21 cellular contexts compared by ENCODE assay signal in the genomic region with DNA sequence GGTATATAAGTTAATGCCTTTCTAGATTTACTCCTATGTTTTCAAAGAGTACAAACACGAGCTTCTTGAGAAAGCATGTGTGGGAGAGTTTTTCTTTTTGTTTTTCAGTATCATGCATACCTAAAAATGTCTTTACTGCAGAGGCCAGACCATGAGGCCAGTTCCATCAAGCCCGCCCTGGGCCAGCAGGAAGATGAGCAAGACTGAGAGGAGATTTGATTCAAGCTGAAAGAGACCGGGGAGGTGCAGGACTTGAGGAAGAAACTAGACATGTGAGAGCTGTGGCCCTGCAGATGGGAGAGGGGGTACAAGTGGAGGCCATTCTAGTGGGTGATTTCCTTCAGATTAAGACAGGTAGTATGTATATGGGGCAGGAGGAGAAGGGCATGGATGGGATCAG.
"Had no signal": no experiment of that assay in that cellular context is flagged by ENCODE, and none has a peak within 500 bp of the region (broad histone marks: within the 10 kb centered on the region; RNA-seq: fewer than 3 reads in every experiment).

No MANE protein-coding gene starts in this region.

- DNase-seq: activated naive CD4-positive, alpha-beta T cell treated with anti-CD3 and anti-CD28 coated beads for 36 hours; activated naive CD8-positive, alpha-beta T cell treated with anti-CD3 and anti-CD28 coated beads, Interleukin-2, amount 10 ng/mL, durations not matched to agents 7 days and 5 days; activated T-cell treated with anti-CD3 and anti-CD28 coated beads, Interleukin-2, amount 50 U/mL, for 1 hour; amniotic stem cell; cerebellar nuclear complex; endodermal cell; esophagus squamous epithelium; gastrocnemius medialis; head of caudate nucleus; hypothalamus; left cardiac atrium; midbrain; natural killer cell; retina; stimulated activated CD4-positive, alpha-beta T cell treated with anti-CD3 and anti-CD28 coated beads, Interleukin-2, amount 100 ng/mL, for 48 hours; stimulated activated CD8-positive, alpha-beta memory T cell treated with anti-CD3 and anti-CD28 coated beads, Interleukin-4, amount 100 ng/mL, for 48 hours; stimulated activated naive B cell treated with anti-CD40 and anti-IgM and Interleukin-4, amounts not matched to agents 10 μg/mL and 1 μg/mL and 100 μg/mL, for 72 hours had no signal

- ATAC-seq: gastrocnemius medialis; left cardiac atrium; natural killer cell; stimulated activated naive B cell treated with anti-CD40 and anti-IgM and Interleukin-4, amounts not matched to agents 10 μg/mL and 1 μg/mL and 100 μg/mL, for 72 hours; WTC11 had no signal

- H3K36me3 ChIP-seq: esophagus squamous epithelium, gastrocnemius medialis, thoracic aorta had no signal

- H3K4me1 ChIP-seq: gastrocnemius medialis had no signal

- H3K9me3 ChIP-seq: esophagus squamous epithelium, gastrocnemius medialis, thoracic aorta had no signal

- FAIRE-seq: islet of Langerhans had no signal

- H3K27ac ChIP-seq: coronary artery, esophagus squamous epithelium, gastrocnemius medialis, thoracic aorta had no signal

- H3K4me3 ChIP-seq: coronary artery, esophagus squamous epithelium, gastrocnemius medialis, thoracic aorta had no signal

- H3K27me3 ChIP-seq: esophagus squamous epithelium, gastrocnemius medialis had no signal
